8 cellular contexts compared by ENCODE assay signal in genomic region chr19:16376649-16377048, GRCh38. TPM values are rescaled to one million over a fixed set of nuclear protein-coding genes. Genes with fewer than 3 reads are reported as not detected.
DNase-seq lines count a peak whose midpoint lies in the region; ATAC-seq, FAIRE-seq and TF ChIP-seq lines count a peak whose summit lies in the region.

No MANE protein-coding gene starts in this region.

- peak; percentile 32; the same call in 1 of the 2 replicates for TF ChIP-seq RAD21 in HCT116 (IDR thresholded peaks at IDR 0.05; ENCODE audit: low read depth)

- no peak overlapping the region for H3K27ac Mint-ChIP-seq in CD14-positive monocyte
- H3K27ac Mint-ChIP-seq in activated CD8-positive, alpha-beta T cell treated with anti-CD3 and anti-CD28 coated beads, Interleukin-2, amount 10 ng/mL, durations not matched to agents 7 days and 5 days = peak overlapping the region; percentile 44

- no peaks in the 10 kb centered on the region for H4K20me1 ChIP-seq in HCT116 (ENCODE audit: insufficient read depth)

- TF ChIP-seq POLR2A in HCT116 (IDR thresholded peaks at IDR 0.05; ENCODE audit: borderline replicate concordance, extremely low read depth, insufficient read depth, insufficient read length) (no peak), GM12892 (IDR thresholded peaks at IDR 0.05; ENCODE audit: low read depth, low read length) (no peak)

- H3K4me1 ChIP-seq in HCT116 (ENCODE audit: control insufficient read depth in 1 of 2, insufficient read depth in 2 of 2, low read length in 2 of 2) = no peaks in the 10 kb centered on the region
- peaks cover 55% of the 10 kb centered on the region for H3K4me1 ChIP-seq in lower lobe of right lung

- no peak overlapping the region for H3K4me2 ChIP-seq in HCT116 (ENCODE audit: low read length)

- no peaks in the 10 kb centered on the region for H3K9me2 ChIP-seq in HCT116 (ENCODE audit: insufficient read depth)

- intact Hi-C loops in CD14-positive monocyte (cut with micrococcal nuclease) (no loop called here), HCT116 (cut with micrococcal nuclease) (no loop called here), lower lobe of right lung (cut with DNase I) (no loop called here)

- no peak overlapping the region for H3K4me3 ChIP-seq in HCT116 (replicated peaks in 1 of 2; ENCODE audit: low read depth in 1 of 2, low read length in 2 of 2)
- H3K4me3 ChIP-seq in lower lobe of right lung = no peak overlapping the region

- H3K36me3 ChIP-seq in HCT116 (ENCODE audit: control insufficient read depth in 1 of 2, insufficient read depth in 2 of 2, low read length in 2 of 2) (peaks cover 0 to 8% of the 10 kb centered on the region in 2 experiments; a peak in 2 of 4 replicates), lower lobe of right lung (peaks cover 26% of the 10 kb centered on the region)

- peak; percentile 76 for TF ChIP-seq CTCF in CD14-positive monocyte (IDR thresholded peaks at IDR 0.05)
- peak; percentile 13 to 79 (median 62); a peak in 5 of 6 replicates for TF ChIP-seq CTCF in HCT116 (IDR thresholded peaks at IDR 0.05 in 2 of 3, conservative IDR thresholded peaks at IDR 0.05 in 1 of 3; ENCODE audit: borderline replicate concordance in 1 of 3, insufficient read depth in 1 of 3, low read depth in 2 of 3, low read length in 2 of 3)
- peak; percentile 39 for TF ChIP-seq CTCF in lower lobe of right lung (IDR thresholded peaks at IDR 0.05)

- FAIRE-seq in GM12892 (lab: Jason Lieb, UNC) = no peak

- CTCF ChIA-PET in HCT116 (lab: Charles Lee) = interaction anchor here (0.8 to 1.6 kb wide), 6 partner anchors 9 to 336 kb away, joined by 3 to 7 read pairs (median 4); no protein-coding TSS in a partner anchor
- CTCF ChIA-PET in activated CD8-positive, alpha-beta T cell treated with anti-CD3 and anti-CD28 coated beads, Interleukin-2, amount 10 ng/mL, durations not matched to agents 7 days and 5 days (lab: Charles Lee) = interaction anchor here (0.5 to 3.4 kb wide), 18 partner anchors 10 to 177 kb away, joined by 3 to 30 read pairs (median 6); no protein-coding TSS in a partner anchor

- H3K9me3 Mint-ChIP-seq in CD14-positive monocyte = peaks cover 0 to 2% (median 0%) of the 10 kb centered on the region in 7 donors
- no peaks in the 10 kb centered on the region for H3K9me3 Mint-ChIP-seq in activated CD8-positive, alpha-beta T cell treated with anti-CD3 and anti-CD28 coated beads, Interleukin-2, amount 10 ng/mL, durations not matched to agents 7 days and 5 days (ENCODE audit: insufficient read depth)

- no peaks in the 10 kb centered on the region for H3K9me3 ChIP-seq in HCT116 (ENCODE audit: control insufficient read depth in 1 of 2, insufficient read depth in 1 of 2, low read depth in 1 of 2, low read length in 2 of 2)
- no peaks in the 10 kb centered on the region for H3K9me3 ChIP-seq in lower lobe of right lung

- H3K27me3 ChIP-seq in HCT116 (ENCODE audit: insufficient read depth, low read length) (no peaks in the 10 kb centered on the region), lower lobe of right lung (ENCODE audit: low read depth) (no peaks in the 10 kb centered on the region)

- H3K27me3 Mint-ChIP-seq in CD14-positive monocyte (ENCODE audit: low read depth in 3 of 3) = peaks cover 0 to 2% (median 2%) of the 10 kb centered on the region in 3 donors
- no peaks in the 10 kb centered on the region for H3K27me3 Mint-ChIP-seq in activated CD8-positive, alpha-beta T cell treated with anti-CD3 and anti-CD28 coated beads, Interleukin-2, amount 10 ng/mL, durations not matched to agents 7 days and 5 days (ENCODE audit: low read depth)

- no peak overlapping the region for H3K9ac ChIP-seq in HCT116 (ENCODE audit: low read length)

- POLR2A ChIA-PET in HCT116 (lab: Charles Lee) = no interaction called here
- POLR2A ChIA-PET in activated CD8-positive, alpha-beta T cell treated with anti-CD3 and anti-CD28 coated beads, Interleukin-2, amount 10 ng/mL, durations not matched to agents 7 days and 5 days (lab: Charles Lee) = interaction anchor here (1.0 to 22.4 kb wide), 7 partner anchors 9 to 48 kb away, joined by 3 to 556 read pairs (median 4); partner anchors contain the start of gene KLF2

- H2AFZ ChIP-seq in HCT116 (ENCODE audit: low read depth, low read length, poor library complexity, severe bottlenecking) = no peak overlapping the region

- peaks cover 48 to 70% of the 10 kb centered on the region in 2 donors for H3K36me3 Mint-ChIP-seq in CD14-positive monocyte
- H3K36me3 Mint-ChIP-seq in activated CD8-positive, alpha-beta T cell treated with anti-CD3 and anti-CD28 coated beads, Interleukin-2, amount 10 ng/mL, durations not matched to agents 7 days and 5 days (ENCODE audit: low read depth) = peaks cover 51% of the 10 kb centered on the region

- RAD21 ChIA-PET in HCT116 (lab: Charles Lee; ENCODE audit: low non-redundant PET in 1 of 2, low total read pairs in 2 of 2, uncharacterized antibody in 2 of 2, unreplicated experiment in 2 of 2) = no interaction called here

- H3K79me2 ChIP-seq in HCT116 (ENCODE audit: insufficient read depth, low read length) = no peaks in the 10 kb centered on the region

- H3K27ac ChIP-seq in HCT116 (ENCODE audit: low read depth, low read length) (no peak overlapping the region), lower lobe of right lung (peak overlapping the region; percentile 36)

- no peak overlapping the region for H3K4me3 Mint-ChIP-seq in CD14-positive monocyte
- no peak overlapping the region for H3K4me3 Mint-ChIP-seq in activated CD8-positive, alpha-beta T cell treated with anti-CD3 and anti-CD28 coated beads, Interleukin-2, amount 10 ng/mL, durations not matched to agents 7 days and 5 days

- peak; percentile 50 for DNase-seq in CD14-positive monocyte (ENCODE audit: low spot score)
- no peak for DNase-seq in HCT116 (ENCODE audit: low read depth, low spot score)
- peak; percentile 46 for DNase-seq in activated CD8-positive, alpha-beta T cell treated with anti-CD3 and anti-CD28 coated beads, Interleukin-2, amount 10 ng/mL, durations not matched to agents 7 days and 5 days
- DNase-seq in lower lobe of right lung = no peak
- no peak for DNase-seq in nucleus accumbens (lab: John Stamatoyannopoulos, UW)
- DNase-seq in RKO (ENCODE audit: low spot score) = no peak
- DNase-seq in GM12892 (ENCODE audit: insufficient read length) = no peak

- BruUV-seq in HCT116 (replicated peaks; lab: Mats Ljungman, UMichigan) = no TSS peak

- H3K4me1 Mint-ChIP-seq in CD14-positive monocyte = peaks cover 20% of the 10 kb centered on the region
- H3K4me1 Mint-ChIP-seq in activated CD8-positive, alpha-beta T cell treated with anti-CD3 and anti-CD28 coated beads, Interleukin-2, amount 10 ng/mL, durations not matched to agents 7 days and 5 days (ENCODE audit: low read depth) = peaks cover 54% of the 10 kb centered on the region

- ATAC-seq in HCT116 = peak; percentile 98
- ATAC-seq in activated CD8-positive, alpha-beta T cell treated with anti-CD3 and anti-CD28 coated beads, Interleukin-2, amount 10 ng/mL, durations not matched to agents 7 days and 5 days = no peak
- peak in 1 of 2 donors; percentile 6 for ATAC-seq in lower lobe of right lung
- no peak for ATAC-seq in HG03039 (IDR thresholded peaks at IDR 0.05; ENCODE audit: unreplicated experiment)

TF ChIP-seq in HCT116, 20 proteins besides CTCF, POLR2A, EP300 and RAD21:
- TF ChIP-seq FOSL1 (IDR thresholded peaks at IDR 0.05; ENCODE audit: low read depth) (no peak), CEBPB (IDR thresholded peaks at IDR 0.05; ENCODE audit: low read depth) (no peak), EGR1 (IDR thresholded peaks at IDR 0.05; ENCODE audit: low read depth) (no peak), SP1 (IDR thresholded peaks at IDR 0.05; ENCODE audit: low read depth) (no peak), SRF (IDR thresholded peaks at IDR 0.05; ENCODE audit: low read depth) (no peak), POLR2AphosphoS5 (IDR thresholded peaks at IDR 0.05; ENCODE audit: low read depth, low read length) (no peak), ZBTB33 (IDR thresholded peaks at IDR 0.05; ENCODE audit: extremely low read depth, insufficient replicate concordance, low read length) (no peak), SIN3A (IDR thresholded peaks at IDR 0.05; ENCODE audit: low read depth) (no peak), EZH2phosphoT487 (IDR thresholded peaks at IDR 0.05; ENCODE audit: borderline replicate concordance) (no peak), ZFX (IDR thresholded peaks at IDR 0.05) (no peak), TCF7L2 (IDR thresholded peaks at IDR 0.05; ENCODE audit: borderline replicate concordance, extremely low read depth, insufficient read depth, insufficient read length) (no peak), CBX3 (IDR thresholded peaks at IDR 0.05; ENCODE audit: low read depth) (no peak), ZNF274 (IDR thresholded peaks at IDR 0.05; ENCODE audit: low read depth, low read length) (no peak), JUND (IDR thresholded peaks at IDR 0.05) (no peak)
- TF ChIP-seq, protein P1, sequence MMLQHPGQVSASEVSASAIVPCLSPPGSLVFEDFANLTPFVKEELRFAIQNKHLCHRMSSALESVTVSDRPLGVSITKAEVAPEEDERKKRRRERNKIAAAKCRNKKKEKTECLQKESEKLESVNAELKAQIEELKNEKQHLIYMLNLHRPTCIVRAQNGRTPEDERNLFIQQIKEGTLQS (IDR thresholded peaks at IDR 0.05) = no peak
- TF ChIP-seq, protein P2, sequence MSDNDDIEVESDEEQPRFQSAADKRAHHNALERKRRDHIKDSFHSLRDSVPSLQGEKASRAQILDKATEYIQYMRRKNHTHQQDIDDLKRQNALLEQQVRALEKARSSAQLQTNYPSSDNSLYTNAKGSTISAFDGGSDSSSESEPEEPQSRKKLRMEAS (IDR thresholded peaks at IDR 0.05) = no peak

RNA-seq across cellular contexts. Expression of gene KLF2, which starts 52.0 kb away (rescaled TPM):
- polyA plus RNA-seq in CD14-positive monocyte = 10 to 100 TPM; 34.0 to 51.4 TPM
- 39.4 TPM for total RNA-seq in HCT116 (2021; ENCODE audit: unreplicated experiment)
- polyA plus RNA-seq in HCT116 (2012) = 37.7 and 54.7 TPM in 2 replicates
- 100 to 1,000 TPM in 1 of 2 experiments, 10 to 100 TPM in 1; 96.0 to 100 TPM for total RNA-seq in activated CD8-positive, alpha-beta T cell treated with anti-CD3 and anti-CD28 coated beads, Interleukin-2, amount 10 ng/mL, durations not matched to agents 7 days and 5 days
- 137 TPM for total RNA-seq in lower lobe of right lung
- 1.7 TPM for polyA plus RNA-seq in GM12892 (2012; ENCODE audit: missing spikeins)

Comparison
In these comparisons a context has a peak if more than half of its experiments do, and no peak if none do; other contexts are left out.
1. DNase-seq: peak in CD14-positive monocyte (single experiment) and activated CD8-positive, alpha-beta T cell treated with anti-CD3 and anti-CD28 coated beads, Interleukin-2, amount 10 ng/mL, durations not matched to agents 7 days and 5 days (single experiment); none in HCT116 (single experiment), lower lobe of right lung (single experiment), nucleus accumbens (0 of 56), RKO (single experiment) and GM12892 (single experiment).
2. Peak in every context shown above with its lines, with median percentiles within 50 percentile points of each other: CTCF ChIP-seq.